37 cellular contexts compared by ENCODE assay signal in the genomic region with DNA sequence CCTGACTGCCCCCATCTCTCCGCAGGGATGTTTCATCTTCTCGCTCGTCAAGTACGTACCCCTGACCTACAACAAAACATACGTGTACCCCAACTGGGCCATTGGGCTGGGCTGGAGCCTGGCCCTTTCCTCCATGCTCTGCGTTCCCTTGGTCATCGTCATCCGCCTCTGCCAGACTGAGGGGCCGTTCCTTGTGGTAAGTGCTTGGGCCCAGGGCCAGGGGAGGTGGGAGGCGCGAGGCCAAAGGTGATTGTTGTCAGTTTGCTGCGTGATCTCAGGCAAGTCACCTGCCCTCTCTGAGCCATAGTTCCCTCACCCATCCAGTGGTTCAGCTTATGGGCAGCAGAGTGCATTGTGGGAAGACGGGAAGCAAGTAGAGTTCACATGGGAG. TPM values are rescaled to one million over a fixed set of nuclear protein-coding genes. Genes with fewer than 3 reads are reported as not detected.
DNase-seq lines count a peak whose midpoint lies in the region; ATAC-seq, FAIRE-seq and TF ChIP-seq lines count a peak whose summit lies in the region.
"Had no signal": no experiment of that assay in that cellular context is flagged by ENCODE, and none has a peak within 500 bp of the region (broad histone marks: within the 10 kb centered on the region; RNA-seq: fewer than 3 reads in every experiment).

No MANE protein-coding gene starts in this region.

- H3K27me3 Mint-ChIP-seq in activated T-helper 17 cell treated with anti-CD3 and anti-CD28 coated beads, Interleukin-2, amount 50 U/mL, for 72 hours, result no peaks in the 10 kb centered on the region
- H3K27me3 Mint-ChIP-seq: activated naive CD4-positive, alpha-beta T cell treated with anti-CD3 and anti-CD28 coated beads, Interleukin-2, amount 10 ng/mL, durations not matched to agents 7 days and 5 days; brain; naive B cell; stimulated activated naive CD8-positive, alpha-beta T cell treated with anti-CD3 and anti-CD28 coated beads, Interleukin-15, amount 100 ng/mL, for 72 hours had no signal

- no peak overlapping the region for H2AFZ ChIP-seq in MM.1S (ENCODE audit: low read length)
- no peak overlapping the region for H2AFZ ChIP-seq in smooth muscle cell (ENCODE audit: low read depth)
- H2AFZ ChIP-seq: GM23338, PC-9 had no signal

- TF ChIP-seq CTCF in kidney (IDR thresholded peaks at IDR 0.05; ENCODE audit: borderline replicate concordance, extremely low read depth, insufficient read depth) (no peak), spleen (IDR thresholded peaks at IDR 0.05 in 8 of 11, conservative IDR thresholded peaks at IDR 0.05 in 3 of 11) (no peak), MM.1S (IDR thresholded peaks at IDR 0.05; ENCODE audit: low read length) (no peak), smooth muscle cell (IDR thresholded peaks at IDR 0.05; ENCODE audit: borderline replicate concordance, insufficient read depth, poor library complexity, severe bottlenecking) (no peak)

- WGBS in spleen, 5 donors, result 95 to 99% (median 96%) methylated on average over 13 of the region's 13 CpGs
- WGBS in smooth muscle cell (ENCODE audit: low lambda C conversion rate), result 98% methylated on average over 13 of the region's 13 CpGs

- H3K4me2 ChIP-seq in MM.1S (ENCODE audit: low read depth, low read length) (no peak overlapping the region), smooth muscle cell (no peak overlapping the region)
- H3K4me2 ChIP-seq: GM23338, PC-9, SK-N-SH had no signal

- no peaks in the 10 kb centered on the region for H3K9me2 ChIP-seq in MM.1S (replicated peaks; ENCODE audit: insufficient read depth, low read length)
- H3K9me2 ChIP-seq: SK-N-SH had no signal

- peak; percentile 4 for DNase-seq in Right ventricle myocardium superior
- DNase-seq in cardiac septum (ENCODE audit: low spot score), result no peak
- DNase-seq in kidney, result peak; percentile 44
- peak; percentile 54 for DNase-seq in spleen
- DNase-seq in MM.1S, result no peak
- no peak for DNase-seq in smooth muscle cell (lab: John Stamatoyannopoulos, UW; ENCODE audit: unreplicated experiment)
- DNase-seq in COLO829 (ENCODE audit: low spot score), result no peak
- DNase-seq: activated CD4-positive, alpha-beta T cell treated with anti-CD3 and anti-CD28 coated beads, Interleukin-2, amount 50 U/mL, for 4 hours; activated naive CD4-positive, alpha-beta T cell treated with anti-CD3 and anti-CD28 coated beads, Interleukin-2, amount 10 ng/mL, durations not matched to agents 7 days and 5 days; Calu3; DND-41; GF-D8; hypothalamus; KBM-7; left lung; midbrain; naive B cell; NCI-H1105 treated with DMSO at 0.1 percent for 48 hours; NCI-H2029; NCI-H526 treated with DMSO at 0.1 percent for 48 hours; NK-92 treated with Interleukin-12 subunit alpha and Interleukin-12 subunit beta, amount 100 ng/mL, for 24 hours; PC-9; SK-N-SH; small intestine; stimulated activated CD4-positive, alpha-beta T cell treated with anti-CD3 and anti-CD28 coated beads, Interleukin-1b, Interleukin-23, amount 100 ng/mL, for 48 hours; stimulated activated naive CD8-positive, alpha-beta T cell treated with anti-CD3 and anti-CD28 coated beads, Interleukin-15, amount 100 ng/mL, for 72 hours; T-helper 2 cell had no signal

- H3K9me3 ChIP-seq in kidney (ENCODE audit: control insufficient read depth in 1 of 2, low read length in 2 of 2), result no peaks in the 10 kb centered on the region
- no peaks in the 10 kb centered on the region for H3K9me3 ChIP-seq in spleen
- H3K9me3 ChIP-seq in MM.1S (replicated peaks; ENCODE audit: insufficient read depth, low read length), result no peaks in the 10 kb centered on the region
- H3K9me3 ChIP-seq in smooth muscle cell (replicated peaks; ENCODE audit: low read depth), result no peaks in the 10 kb centered on the region
- H3K9me3 ChIP-seq: left lung, SK-N-SH, thoracic aorta had no signal

- intact Hi-C loops in Right ventricle myocardium superior (cut with DNase I), result no loop called here
- intact Hi-C loops in cardiac septum (cut with DNase I), result loop anchor here (5.0 kb wide), 1 partner anchor 39 kb away; no protein-coding TSS in a partner anchor
- intact Hi-C loops in kidney (cut with DNase I), result no loop called here
- intact Hi-C loops in spleen (cut with DNase I; ENCODE audit: low total_unique reads), result no loop called here

- H3K79me2 ChIP-seq in MM.1S (ENCODE audit: low read length) (no peaks in the 10 kb centered on the region), smooth muscle cell (ENCODE audit: low read depth) (no peaks in the 10 kb centered on the region)

- H3K4me1 ChIP-seq in kidney (ENCODE audit: control insufficient read depth in 1 of 2, insufficient read depth in 1 of 2, low read depth in 1 of 2, low read length in 2 of 2) (peaks cover 0 to 21% of the 10 kb centered on the region in 2 donors), spleen (peaks cover 0 to 45% (median 17%) of the 10 kb centered on the region in 6 donors), MM.1S (ENCODE audit: low read length) (peaks cover 9% of the 10 kb centered on the region; the same call in 1 of the 2 replicates), smooth muscle cell (ENCODE audit: low read depth) (no peaks in the 10 kb centered on the region)
- H3K4me1 ChIP-seq: left lung had no signal

- H4K20me1 ChIP-seq in MM.1S (ENCODE audit: insufficient read depth, low read length), result no peaks in the 10 kb centered on the region
- H4K20me1 ChIP-seq in smooth muscle cell (ENCODE audit: low read depth), result no peaks in the 10 kb centered on the region

- FAIRE-seq in kidney (lab: Jason Lieb, UNC), result no peak
- FAIRE-seq: A204.1, small intestine, urothelium cell line had no signal

- H3K4me3 ChIP-seq in kidney (ENCODE audit: low read length in 2 of 2) (no peak overlapping the region), spleen (no peak overlapping the region), MM.1S (ENCODE audit: low read length) (no peak overlapping the region), smooth muscle cell (no peak overlapping the region)
- H3K4me3 ChIP-seq: GM23338, left lung, PC-9, thoracic aorta had no signal

- H3K9me3 Mint-ChIP-seq in activated T-helper 17 cell treated with anti-CD3 and anti-CD28 coated beads, Interleukin-2, amount 50 U/mL, for 72 hours, result no peaks in the 10 kb centered on the region
- H3K9me3 Mint-ChIP-seq: activated naive CD4-positive, alpha-beta T cell treated with anti-CD3 and anti-CD28 coated beads, Interleukin-2, amount 10 ng/mL, durations not matched to agents 7 days and 5 days; activated T-helper 1 cell treated with anti-CD3 and anti-CD28 coated beads, Interleukin-12 subunit alpha, Interleukin-12 subunit beta, Interleukin-2, Interleukin-4 antibody, amounts not matched to agents 30 ng/mL and 10 ng/mL and 1 ng/mL, durations not matched to agents 14 hours and 24 hours and 36 hours; brain; CD14-positive monocyte; GM23338; naive B cell; stimulated activated naive CD8-positive, alpha-beta T cell treated with anti-CD3 and anti-CD28 coated beads, Interleukin-15, amount 100 ng/mL, for 72 hours had no signal

- no peak overlapping the region for H3K9ac ChIP-seq in kidney (ENCODE audit: low read length in 2 of 2)
- no peak overlapping the region for H3K9ac ChIP-seq in MM.1S (ENCODE audit: low read length)
- no peak overlapping the region for H3K9ac ChIP-seq in smooth muscle cell (ENCODE audit: low read depth)
- H3K9ac ChIP-seq: SK-N-SH had no signal

- H3F3A ChIP-seq in MM.1S (ENCODE audit: insufficient read depth, low read length) (no peaks in the 10 kb centered on the region), smooth muscle cell (ENCODE audit: low read depth) (no peaks in the 10 kb centered on the region)

- no peak for TF ChIP-seq POLR2A in spleen (IDR thresholded peaks at IDR 0.05)

- peak overlapping the region; percentile 33 for H3K27ac Mint-ChIP-seq in activated T-helper 17 cell treated with anti-CD3 and anti-CD28 coated beads, Interleukin-2, amount 50 U/mL, for 72 hours
- H3K27ac Mint-ChIP-seq: activated naive CD4-positive, alpha-beta T cell treated with anti-CD3 and anti-CD28 coated beads, Interleukin-2, amount 10 ng/mL, durations not matched to agents 7 days and 5 days; activated T-helper 1 cell treated with anti-CD3 and anti-CD28 coated beads, Interleukin-12 subunit alpha, Interleukin-12 subunit beta, Interleukin-2, Interleukin-4 antibody, amounts not matched to agents 30 ng/mL and 10 ng/mL and 1 ng/mL, durations not matched to agents 14 hours and 24 hours and 36 hours; GM23338 had no signal

- peak overlapping the region in 1 of 2 donors; percentile 32 for H3K27ac ChIP-seq in kidney (ENCODE audit: low read depth in 2 of 2, low read length in 2 of 2)
- H3K27ac ChIP-seq in spleen, result peak overlapping the region in 5 of 8 donors; percentile 20 to 51 (median 41)
- H3K27ac ChIP-seq in MM.1S (ENCODE audit: low read length), result no peak overlapping the region
- H3K27ac ChIP-seq in smooth muscle cell (ENCODE audit: low read depth), result no peak overlapping the region
- H3K27ac ChIP-seq: left lung, PC-9, thoracic aorta had no signal

- peaks cover 3% of the 10 kb centered on the region for H3K4me1 Mint-ChIP-seq in activated T-helper 17 cell treated with anti-CD3 and anti-CD28 coated beads, Interleukin-2, amount 50 U/mL, for 72 hours
- H3K4me1 Mint-ChIP-seq: activated naive CD4-positive, alpha-beta T cell treated with anti-CD3 and anti-CD28 coated beads, Interleukin-2, amount 10 ng/mL, durations not matched to agents 7 days and 5 days; brain; CD14-positive monocyte; stimulated activated naive CD8-positive, alpha-beta T cell treated with anti-CD3 and anti-CD28 coated beads, Interleukin-15, amount 100 ng/mL, for 72 hours had no signal

- peaks cover 11 to 43% of the 10 kb centered on the region in 2 donors for H3K36me3 ChIP-seq in kidney (ENCODE audit: control insufficient read depth in 1 of 2, insufficient read depth in 2 of 2, low read length in 2 of 2)
- H3K36me3 ChIP-seq in spleen, result peaks cover 3 to 100% (median 94%) of the 10 kb centered on the region in 6 donors
- H3K36me3 ChIP-seq in MM.1S (replicated peaks; ENCODE audit: insufficient read depth, low read length), result no peaks in the 10 kb centered on the region
- H3K36me3 ChIP-seq in smooth muscle cell (ENCODE audit: low read depth), result no peaks in the 10 kb centered on the region

- H3K36me3 Mint-ChIP-seq in activated T-helper 17 cell treated with anti-CD3 and anti-CD28 coated beads, Interleukin-2, amount 50 U/mL, for 72 hours (ENCODE audit: low read depth), result peaks cover 100% of the 10 kb centered on the region

- H3K4me3 Mint-ChIP-seq in activated T-helper 17 cell treated with anti-CD3 and anti-CD28 coated beads, Interleukin-2, amount 50 U/mL, for 72 hours, result no peak overlapping the region
- H3K4me3 Mint-ChIP-seq: activated naive CD4-positive, alpha-beta T cell treated with anti-CD3 and anti-CD28 coated beads, Interleukin-2, amount 10 ng/mL, durations not matched to agents 7 days and 5 days; activated T-helper 1 cell treated with anti-CD3 and anti-CD28 coated beads, Interleukin-12 subunit alpha, Interleukin-12 subunit beta, Interleukin-2, Interleukin-4 antibody, amounts not matched to agents 30 ng/mL and 10 ng/mL and 1 ng/mL, durations not matched to agents 14 hours and 24 hours and 36 hours; brain; CD14-positive monocyte; GM23338; naive B cell; stimulated activated naive CD8-positive, alpha-beta T cell treated with anti-CD3 and anti-CD28 coated beads, Interleukin-15, amount 100 ng/mL, for 72 hours had no signal

- H3K27me3 ChIP-seq in spleen (replicated peaks in 1 of 7) (no peaks in the 10 kb centered on the region), MM.1S (replicated peaks; ENCODE audit: insufficient read depth, low read length) (no peaks in the 10 kb centered on the region), smooth muscle cell (ENCODE audit: low read depth) (no peaks in the 10 kb centered on the region)
- H3K27me3 ChIP-seq: left lung had no signal

- ATAC-seq in Right ventricle myocardium superior (ENCODE audit: poor library complexity), result no peak
- no peak for ATAC-seq in activated T-helper 17 cell treated with anti-CD3 and anti-CD28 coated beads, Interleukin-2, amount 50 U/mL, for 72 hours (replicated peaks)
- ATAC-seq: activated CD4-positive, CD25-positive, alpha-beta regulatory T cell treated with anti-CD3 and anti-CD28 coated beads, Interleukin-2, amount 50 U/mL, for 24 hours; left lung; stimulated activated naive CD8-positive, alpha-beta T cell treated with anti-CD3 and anti-CD28 coated beads, Interleukin-15, amount 100 ng/mL, for 72 hours had no signal

RNA-seq across cellular contexts. Expression of gene GRIP2, which starts 58.5 kb away (rescaled TPM):
- total RNA-seq in Right ventricle myocardium superior (40.1 TPM), cardiac septum (67.8 TPM), kidney (3.0 TPM), spleen (1 to 10 TPM in 6 of 7 donors, under 1 TPM in 1; 0.60 to 3.7 (median 1.2) TPM), smooth muscle cell (3.2 and 6.5 TPM in 2 replicates)
- under 1 TPM in 1 of 2 donors, not detected in 1; 0.21 TPM for total RNA-seq in activated T-helper 17 cell treated with anti-CD3 and anti-CD28 coated beads, Interleukin-2, amount 50 U/mL, for 72 hours
- polyA plus RNA-seq in kidney (ENCODE audit: insufficient read depth, low read depth, low replicate concordance) (3.2 TPM), spleen (1 to 10 TPM in 1 of 3 donors, under 1 TPM in 2; 0.15 to 2.5 (median 0.52) TPM), smooth muscle cell (2.0 and 3.6 TPM in 2 replicates)
- total RNA-seq: activated T-helper 1 cell treated with anti-CD3 and anti-CD28 coated beads, Interleukin-12 subunit alpha, Interleukin-12 subunit beta, Interleukin-2, Interleukin-4 antibody, amounts not matched to agents 30 ng/mL and 10 ng/mL and 1 ng/mL, durations not matched to agents 14 hours and 24 hours and 36 hours; Calu3; HT1080; PC-9 had no signal
- polyA plus RNA-seq: CD14-positive monocyte had no signal

Comparison
In these comparisons a context has a peak if more than half of its experiments do, and no peak if none do; other contexts are left out.
1. DNase-seq: peak in Right ventricle myocardium superior (single experiment), kidney (single experiment) and spleen (single experiment); none in cardiac septum (single experiment), MM.1S (single experiment), smooth muscle cell (single experiment) and COLO829 (single experiment).
2. H3K27ac ChIP-seq: peak in spleen (5 of 8); none in MM.1S (single experiment) and smooth muscle cell (single experiment).